In genomic region chr20:20012517-20012916, GRCh38 we compare ENCODE assay signal across 29 cellular contexts. TPM values are rescaled to one million over a fixed set of nuclear protein-coding genes. Genes with fewer than 3 reads are reported as not detected.
A peak's percentile ranks its signal among the peaks of the same experiment; 100 is the strongest.
DNase-seq lines count a peak whose midpoint lies in the region; ATAC-seq and TF ChIP-seq lines count a peak whose summit lies in the region.
"Had no signal": no experiment of that assay in that cellular context is flagged by ENCODE, and none has a peak within 500 bp of the region (broad histone marks: within the 10 kb centered on the region; RNA-seq: fewer than 3 reads in every experiment).

No MANE protein-coding gene starts in this region.

- BruUV-seq in PC-9 (replicated peaks; lab: Mats Ljungman, UMichigan): no TSS peak

- H2AK5ac ChIP-seq in trophoblast cell (ENCODE audit: low read length): no peak overlapping the region

- no peak overlapping the region for H3K27ac ChIP-seq in PC-9
- no peak overlapping the region for H3K27ac ChIP-seq in trophoblast cell (ENCODE audit: low read depth, low read length)
- H3K27ac ChIP-seq: cardiac muscle cell, HL-60, ovary, right atrium auricular region, upper lobe of right lung had no signal

- H3K9me2 ChIP-seq in PC-9 (ENCODE audit: insufficient read depth): no peaks in the 10 kb centered on the region

- no peak overlapping the region for H4K12ac ChIP-seq in trophoblast cell (ENCODE audit: low read depth, low read length)

- H2BK120ac ChIP-seq in trophoblast cell (ENCODE audit: insufficient read depth, low read length, poor library complexity): no peak overlapping the region

- no peak overlapping the region for H3K4ac ChIP-seq in trophoblast cell (ENCODE audit: low read depth, low read length)

- H2AFZ ChIP-seq in PC-9 (no peak overlapping the region), trophoblast cell (ENCODE audit: insufficient read depth, low read length, poor library complexity) (no peak overlapping the region)

- H3K23ac ChIP-seq in trophoblast cell (ENCODE audit: low read length): no peak overlapping the region

- H3K4me3 ChIP-seq in PC-9: no peak overlapping the region
- H3K4me3 ChIP-seq in trophoblast cell (ENCODE audit: low read depth, low read length): no peak overlapping the region
- H3K4me3 ChIP-seq: BLaER1 treated with 17β-estradiol and CSF1 and Interleukin-3, amounts not matched to agents 10 nM and 100 nM; cardiac muscle cell; ovary; right atrium auricular region; upper lobe of right lung had no signal

- H2BK5ac ChIP-seq in trophoblast cell (ENCODE audit: low read depth, low read length, poor library complexity): no peak overlapping the region

- DNase-seq in NCI-H2029 (lab: John Stamatoyannopoulos, UW) (peak; percentile 16), NCI-H69 (lab: John Stamatoyannopoulos, UW) (peak; percentile 18), globus pallidus (ENCODE audit: low spot score) (peak; percentile 91), pons (ENCODE audit: low spot score) (peak; percentile 97), DMS 273 treated with DMSO at 0.1 percent for 48 hours (lab: John Stamatoyannopoulos, UW) (no peak), PC-9 (no peak), trophoblast cell (no peak)
- DNase-seq: activated CD4-positive, alpha-beta T cell treated with anti-CD3 and anti-CD28 coated beads for 1 hour; activated CD8-positive, alpha-beta T cell treated with anti-CD3 and anti-CD28 coated beads for 36 hours; aorta; dermis blood vessel endothelial cell; DMS79 treated with DMSO at 0.1 percent for 48 hours; Karpas-422; left ventricle myocardium superior; natural killer cell; NCI-H526; ovary; RPMI8226; stimulated activated CD4-positive, alpha-beta T cell treated with anti-CD3 and anti-CD28 coated beads, Interleukin-4, amount 100 ng/mL, for 1 hour; T-helper 1 cell; upper lobe of right lung had no signal

- TF ChIP-seq CTCF in PC-9 (conservative IDR thresholded peaks at IDR 0.05): no peak

- H3K9ac ChIP-seq in trophoblast cell (ENCODE audit: low read length): no peak overlapping the region
- H3K9ac ChIP-seq: BLaER1 treated with 17β-estradiol and CSF1 and Interleukin-3, amounts not matched to agents 10 nM and 100 nM had no signal

- H3K36me3 ChIP-seq in PC-9 (ENCODE audit: low read depth) (no peaks in the 10 kb centered on the region), trophoblast cell (ENCODE audit: control insufficient read depth in 1 of 2, insufficient read depth in 2 of 2, low read length in 2 of 2) (no peaks in the 10 kb centered on the region)
- H3K36me3 ChIP-seq: BLaER1 treated with 17β-estradiol and CSF1 and Interleukin-3, amounts not matched to agents 10 nM and 100 nM; cardiac muscle cell; ovary; right atrium auricular region; upper lobe of right lung had no signal

- peaks cover 12% of the 10 kb centered on the region for H3K4me1 ChIP-seq in PC-9 (replicated peaks; ENCODE audit: insufficient read depth)
- H3K4me1 ChIP-seq in trophoblast cell (ENCODE audit: control insufficient read depth in 1 of 2, insufficient read depth in 2 of 2, low read length in 2 of 2): no peaks in the 10 kb centered on the region

- H3K4me2 ChIP-seq in PC-9 (no peak overlapping the region), trophoblast cell (ENCODE audit: low read length) (no peak overlapping the region)

- no peak for ATAC-seq in GM19035 (IDR thresholded peaks at IDR 0.05; ENCODE audit: unreplicated experiment)
- ATAC-seq: activated CD8-positive, alpha-beta T cell treated with anti-CD3 and anti-CD28 coated beads for 36 hours; activated naive CD4-positive, alpha-beta T cell treated with anti-CD3 and anti-CD28 coated beads, Interleukin-2, amount 50 U/mL, for 72 hours; left ventricle myocardium superior; natural killer cell; upper lobe of right lung had no signal

- H3K18ac ChIP-seq in trophoblast cell (ENCODE audit: low read length): no peak overlapping the region

- H4K91ac ChIP-seq in trophoblast cell (ENCODE audit: low read depth, low read length): no peak overlapping the region

- WGBS in trophoblast cell (ENCODE audit: extremely low coverage, insufficient coverage, insufficient read length): no CpG with 5 or more reads among the region's 3 CpGs

- H4K8ac ChIP-seq in trophoblast cell (ENCODE audit: low read depth, low read length): no peak overlapping the region

- H3K27me3 ChIP-seq in PC-9 (ENCODE audit: insufficient read depth, low read depth) (no peaks in the 10 kb centered on the region), trophoblast cell (ENCODE audit: insufficient read depth, low read length) (no peaks in the 10 kb centered on the region)
- H3K27me3 ChIP-seq: BLaER1 treated with 17β-estradiol and CSF1 and Interleukin-3, amounts not matched to agents 10 nM and 100 nM; cardiac muscle cell; ovary; right atrium auricular region; upper lobe of right lung had no signal

- no peaks in the 10 kb centered on the region for H3K9me3 ChIP-seq in PC-9 (ENCODE audit: insufficient read depth, low read depth)
- no peaks in the 10 kb centered on the region for H3K9me3 ChIP-seq in trophoblast cell (ENCODE audit: insufficient read depth, low read depth, low read length)
- H3K9me3 ChIP-seq: BLaER1 treated with 17β-estradiol and CSF1 and Interleukin-3, amounts not matched to agents 10 nM and 100 nM; ovary; right atrium auricular region; upper lobe of right lung had no signal

- H4K20me1 ChIP-seq in PC-9 (ENCODE audit: insufficient read depth): no peaks in the 10 kb centered on the region

- peaks cover 4% of the 10 kb centered on the region for H3K79me1 ChIP-seq in trophoblast cell (ENCODE audit: low read length)

- H3K14ac ChIP-seq in trophoblast cell (ENCODE audit: low read length): no peak overlapping the region

- H3K79me2 ChIP-seq in PC-9 (ENCODE audit: low read depth): peaks cover 4% of the 10 kb centered on the region
- H3K79me2 ChIP-seq in trophoblast cell (ENCODE audit: control insufficient read depth, insufficient read depth, low read length, poor library complexity): peaks cover 4% of the 10 kb centered on the region

- CTCF ChIA-PET in PC-9 (lab: Charles Lee): interaction anchor here (0.8 kb wide), 1 partner anchor 110 kb away, joined by 4 read pairs; no protein-coding TSS in a partner anchor

- peaks cover 7% of the 10 kb centered on the region; the same call in 1 of the 2 replicates for H3F3A ChIP-seq in PC-9 (ENCODE audit: insufficient read depth, low read depth)

- intact Hi-C loops in PC-9 (cut with micrococcal nuclease; ENCODE audit: unreplicated experiment): no loop called here

- POLR2A ChIA-PET in PC-9 (lab: Charles Lee; ENCODE audit: unreplicated experiment): no interaction called here

- H2BK12ac ChIP-seq in trophoblast cell (ENCODE audit: low read length): no peak overlapping the region

RNA-seq across cellular contexts. Expression of gene NAA20, which starts 4.6 kb away (rescaled TPM):
- total RNA-seq in PC-9 (2021): 167 and 168 TPM in 2 replicates
- 42.9 and 45.3 TPM in 2 replicates for polyA plus RNA-seq in trophoblast cell (2013)

RNA-seq across cellular contexts. Expression of gene CRNKL1, which starts 39.7 kb away (rescaled TPM):
- 24.8 and 33.0 TPM in 2 replicates for total RNA-seq in PC-9 (2021)
- 17.1 and 17.8 TPM in 2 replicates for polyA plus RNA-seq in trophoblast cell (2013)

RNA-seq across cellular contexts. Expression of gene CFAP61, which starts 39.8 kb away (rescaled TPM):
- total RNA-seq in PC-9 (2021): 1.7 and 2.6 TPM in 2 replicates
- polyA plus RNA-seq in trophoblast cell (2013): 0.14 TPM in 1 of 2 replicates, not detected in the other
- total RNA-seq: activated CD8-positive, alpha-beta T cell treated with anti-CD3 and anti-CD28 coated beads for 36 hours; activated T-helper 2 cell treated with anti-CD3 and anti-CD28 coated beads, Interferon-gamma antibody, Interleukin-2, Interleukin-4, amounts not matched to agents 10 μg/mL and 5 μg/mL and 100 μg/mL, durations not matched to agents 14 hours and 24 hours and 36 hours; cardiac muscle cell; dermis blood vessel endothelial cell; upper lobe of right lung had no signal
- polyA plus RNA-seq: AG04450 had no signal

Comparison
In these comparisons a context has a peak if more than half of its experiments do, and no peak if none do; other contexts are left out.
1. DNase-seq: peak in NCI-H2029 (single experiment), NCI-H69 (single experiment), globus pallidus (single experiment) and pons (single experiment); none in DMS 273 treated with DMSO at 0.1 percent for 48 hours (single experiment), PC-9 (0 of 2) and trophoblast cell (0 of 2).